In the genomic region with DNA sequence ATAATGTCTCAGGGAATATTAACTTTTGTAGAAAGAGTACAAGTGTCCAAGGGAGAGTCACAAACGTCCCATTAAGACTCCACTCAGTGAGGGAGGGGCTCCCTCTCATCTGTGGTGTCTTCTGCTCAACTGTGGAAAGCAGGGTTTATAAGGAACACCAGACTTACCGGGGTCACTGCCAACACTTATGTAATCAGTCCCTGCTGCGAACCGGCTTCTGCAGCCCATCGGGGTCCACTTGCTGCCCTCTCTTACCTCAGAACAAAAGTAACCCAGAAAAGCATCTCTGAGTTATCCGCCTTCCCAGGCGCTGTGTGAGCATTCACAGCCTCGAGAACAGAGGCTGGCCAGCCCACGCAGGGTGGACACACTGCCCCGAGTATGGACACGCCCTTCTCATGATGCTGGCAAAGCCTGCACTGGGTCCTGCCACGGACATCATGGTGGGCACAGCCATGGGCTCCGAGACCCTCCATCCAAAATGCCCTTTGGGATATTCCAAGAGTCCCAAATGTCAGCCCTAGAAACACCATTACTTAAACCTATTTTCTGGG, we compare ENCODE assay signal across 22 cellular contexts.
A peak's percentile ranks its signal among the peaks of the same experiment; 100 is the strongest.
DNase-seq lines count a peak whose midpoint lies in the region; ATAC-seq and TF ChIP-seq lines count a peak whose summit lies in the region.
"Had no signal": no experiment of that assay in that cellular context is flagged by ENCODE, and none has a peak within 500 bp of the region (broad histone marks: within the 10 kb centered on the region; RNA-seq: fewer than 3 reads in every experiment).

No MANE protein-coding gene starts in this region.

- no peaks in the 10 kb centered on the region for H3K27me3 Mint-ChIP-seq in activated T-cell treated with anti-CD3 and anti-CD28 coated beads, Interleukin-2, amount 50 U/mL, for 72 hours (ENCODE audit: low read depth)
- H3K27me3 Mint-ChIP-seq in effector memory CD8-positive, alpha-beta T cell = no peaks in the 10 kb centered on the region
- H3K27me3 Mint-ChIP-seq in neural progenitor cell (ENCODE audit: insufficient read depth, low read depth) = peaks cover 2% of the 10 kb centered on the region

- H3K27ac ChIP-seq in PC-9 = 0 out of 2 replicates have a peak overlapping the region, but pooled peaks have one; percentile 15
- H3K27ac ChIP-seq in prostate gland = no peak overlapping the region
- no peak overlapping the region for H3K27ac ChIP-seq in neural progenitor cell
- H3K27ac ChIP-seq: breast epithelium, gastrocnemius medialis, thoracic aorta had no signal

- CTCF ChIA-PET in PC-9 (lab: Charles Lee) = no interaction called here

- TF ChIP-seq CTCF in PC-9 (conservative IDR thresholded peaks at IDR 0.05) (no peak), prostate gland (IDR thresholded peaks at IDR 0.05) (no peak), neural progenitor cell (IDR thresholded peaks at IDR 0.05) (no peak)

- H4K20me1 ChIP-seq in PC-9 (ENCODE audit: insufficient read depth) (no peaks in the 10 kb centered on the region), neural progenitor cell (ENCODE audit: low read depth) (peaks cover 99% of the 10 kb centered on the region)

- H3K4me1 ChIP-seq in PC-9 (replicated peaks; ENCODE audit: insufficient read depth) (peaks cover 32% of the 10 kb centered on the region), prostate gland (replicated peaks) (no peaks in the 10 kb centered on the region), neural progenitor cell (peaks cover 39% of the 10 kb centered on the region)

- H3K4me3 ChIP-seq in PC-9 = no peak overlapping the region
- H3K4me3 ChIP-seq in prostate gland = no peak overlapping the region
- H3K4me3 ChIP-seq in neural progenitor cell = no peak overlapping the region
- H3K4me3 ChIP-seq: breast epithelium, gastrocnemius medialis, thoracic aorta had no signal

- ATAC-seq in activated T-cell treated with anti-CD3 and anti-CD28 coated beads, Interleukin-2, amount 50 U/mL, for 72 hours (replicated peaks in 1 of 2) = no peak
- ATAC-seq in effector memory CD8-positive, alpha-beta T cell (replicated peaks) = no peak
- ATAC-seq in stimulated activated effector memory CD8-positive, alpha-beta T cell treated with anti-CD3 and anti-CD28 coated beads, Interleukin-12 subunit alpha, Interleukin-12 subunit beta, amount 100 ng/mL, for 72 hours = no peak
- no peak for ATAC-seq in HG03342 (IDR thresholded peaks at IDR 0.05; ENCODE audit: unreplicated experiment)
- ATAC-seq: gastrocnemius medialis had no signal

- H3K4me3 Mint-ChIP-seq in activated T-cell treated with anti-CD3 and anti-CD28 coated beads, Interleukin-2, amount 50 U/mL, for 72 hours = peak overlapping the region in 1 of 2 donors; percentile 87
- no peak overlapping the region for H3K4me3 Mint-ChIP-seq in effector memory CD8-positive, alpha-beta T cell
- H3K4me3 Mint-ChIP-seq in stimulated activated effector memory CD8-positive, alpha-beta T cell treated with anti-CD3 and anti-CD28 coated beads, Interleukin-12 subunit alpha, Interleukin-12 subunit beta, amount 100 ng/mL, for 72 hours = no peak overlapping the region
- no peak overlapping the region for H3K4me3 Mint-ChIP-seq in neural progenitor cell
- H3K4me3 Mint-ChIP-seq: activated T-cell treated with anti-CD3 and anti-CD28 coated beads, Interleukin-2, amount 50 U/mL, for 4 hours; CD14-positive monocyte; neural crest cell had no signal

- H3F3A ChIP-seq in PC-9 (ENCODE audit: insufficient read depth, low read depth) (peaks cover 76% of the 10 kb centered on the region), neural progenitor cell (ENCODE audit: low read depth) (peaks cover 42% of the 10 kb centered on the region)

- H3K27me3 ChIP-seq in PC-9 (ENCODE audit: insufficient read depth, low read depth) (no peaks in the 10 kb centered on the region), prostate gland (replicated peaks; ENCODE audit: insufficient read depth) (no peaks in the 10 kb centered on the region), neural progenitor cell (no peaks in the 10 kb centered on the region)
- H3K27me3 ChIP-seq: breast epithelium, gastrocnemius medialis had no signal

- POLR2A ChIA-PET in PC-9 (lab: Charles Lee; ENCODE audit: unreplicated experiment) = no interaction called here

- no peaks in the 10 kb centered on the region for H3K9me3 Mint-ChIP-seq in activated T-cell treated with anti-CD3 and anti-CD28 coated beads, Interleukin-2, amount 50 U/mL, for 72 hours
- H3K9me3 Mint-ChIP-seq in effector memory CD8-positive, alpha-beta T cell = no peaks in the 10 kb centered on the region
- H3K9me3 Mint-ChIP-seq in stimulated activated effector memory CD8-positive, alpha-beta T cell treated with anti-CD3 and anti-CD28 coated beads, Interleukin-12 subunit alpha, Interleukin-12 subunit beta, amount 100 ng/mL, for 72 hours = no peaks in the 10 kb centered on the region
- no peaks in the 10 kb centered on the region for H3K9me3 Mint-ChIP-seq in neural progenitor cell
- H3K9me3 Mint-ChIP-seq: activated T-cell treated with anti-CD3 and anti-CD28 coated beads, Interleukin-2, amount 50 U/mL, for 4 hours; CD14-positive monocyte; neural crest cell had no signal

- intact Hi-C loops in PC-9 (cut with micrococcal nuclease; ENCODE audit: unreplicated experiment) (no loop called here), prostate gland (cut with DNase I) (no loop called here)

- WGBS in prostate gland = 76% methylated on average over 13 of the region's 13 CpGs

- BruUV-seq in PC-9 (replicated peaks; lab: Mats Ljungman, UMichigan) = no TSS peak

- no peaks in the 10 kb centered on the region for H3K9me2 ChIP-seq in PC-9 (ENCODE audit: insufficient read depth)

- no peak overlapping the region for H3K9ac ChIP-seq in neural progenitor cell

- H3K79me2 ChIP-seq in PC-9 (ENCODE audit: low read depth) = peaks cover 93% of the 10 kb centered on the region
- peaks cover 100% of the 10 kb centered on the region for H3K79me2 ChIP-seq in neural progenitor cell (ENCODE audit: low read depth)

- H3K9me3 ChIP-seq in PC-9 (ENCODE audit: insufficient read depth, low read depth) (no peaks in the 10 kb centered on the region), prostate gland (no peaks in the 10 kb centered on the region), neural progenitor cell (ENCODE audit: low read depth) (no peaks in the 10 kb centered on the region)
- H3K9me3 ChIP-seq: breast epithelium, gastrocnemius medialis, thoracic aorta had no signal

- H3K27ac Mint-ChIP-seq in activated T-cell treated with anti-CD3 and anti-CD28 coated beads, Interleukin-2, amount 50 U/mL, for 72 hours = peak overlapping the region; percentile 71
- peak overlapping the region; percentile 11 to 88 for H3K27ac Mint-ChIP-seq in effector memory CD8-positive, alpha-beta T cell
- peak overlapping the region; percentile 79 for H3K27ac Mint-ChIP-seq in stimulated activated effector memory CD8-positive, alpha-beta T cell treated with anti-CD3 and anti-CD28 coated beads, Interleukin-12 subunit alpha, Interleukin-12 subunit beta, amount 100 ng/mL, for 72 hours
- no peak overlapping the region for H3K27ac Mint-ChIP-seq in neural progenitor cell

- DNase-seq in activated T-cell treated with anti-CD3 and anti-CD28 coated beads, Interleukin-2, amount 50 U/mL, for 72 hours = no peak
- no peak for DNase-seq in activated T-cell treated with anti-CD3 and anti-CD28 coated beads, Interleukin-2, amount 50 U/mL, for 48 hours
- DNase-seq in PC-9 = no peak
- no peak for DNase-seq in effector memory CD8-positive, alpha-beta T cell
- DNase-seq in stimulated activated effector memory CD8-positive, alpha-beta T cell treated with anti-CD3 and anti-CD28 coated beads, Interleukin-12 subunit alpha, Interleukin-12 subunit beta, amount 100 ng/mL, for 72 hours (ENCODE audit: low spot score in 2 of 2) = no peak
- no peak for DNase-seq in prostate gland (ENCODE audit: low spot score)
- DNase-seq in neural progenitor cell (ENCODE audit: low spot score) = no peak
- DNase-seq: ACHN; activated CD4-positive, alpha-beta T cell treated with anti-CD3 and anti-CD28 coated beads for 4 hours; activated T-cell treated with anti-CD3 and anti-CD28 coated beads, Interleukin-2, amount 50 U/mL, for 4 hours; gastrocnemius medialis; KBM-7; MV-4-11; NCI-H1694 treated with DMSO at 0.1 percent for 48 hours; NCI-H345; stimulated activated CD4-positive, alpha-beta T cell treated with anti-CD3 and anti-CD28 coated beads, Interleukin-12 subunit alpha, Interleukin-12 subunit beta, amount 100 ng/mL, for 4 hours; stimulated activated CD8-positive, alpha-beta memory T cell treated with anti-CD3 and anti-CD28 coated beads, Interleukin-4, amount 100 ng/mL, for 48 hours had no signal

- no peak overlapping the region for H3K4me2 ChIP-seq in PC-9
- H3K4me2 ChIP-seq in neural progenitor cell = no peak overlapping the region

- H3K36me3 ChIP-seq in PC-9 (ENCODE audit: low read depth) (peaks cover 17% of the 10 kb centered on the region; the same call in 1 of the 2 replicates), prostate gland (no peaks in the 10 kb centered on the region), neural progenitor cell (no peaks in the 10 kb centered on the region)
- H3K36me3 ChIP-seq: breast epithelium, gastrocnemius medialis, thoracic aorta had no signal

- H3K36me3 Mint-ChIP-seq in activated T-cell treated with anti-CD3 and anti-CD28 coated beads, Interleukin-2, amount 50 U/mL, for 72 hours (ENCODE audit: insufficient read depth in 2 of 2) = peaks cover 2 to 8% of the 10 kb centered on the region in 2 donors
- peaks cover 48% of the 10 kb centered on the region for H3K36me3 Mint-ChIP-seq in effector memory CD8-positive, alpha-beta T cell (ENCODE audit: insufficient read depth)
- H3K36me3 Mint-ChIP-seq in stimulated activated effector memory CD8-positive, alpha-beta T cell treated with anti-CD3 and anti-CD28 coated beads, Interleukin-12 subunit alpha, Interleukin-12 subunit beta, amount 100 ng/mL, for 72 hours = peaks cover 64% of the 10 kb centered on the region
- H3K36me3 Mint-ChIP-seq in neural progenitor cell = peaks cover 34% of the 10 kb centered on the region

- no peak for TF ChIP-seq POLR2A in prostate gland (IDR thresholded peaks at IDR 0.05)

- H2AFZ ChIP-seq in PC-9 (no peak overlapping the region), neural progenitor cell (replicated peaks) (no peak overlapping the region)

- H3K4me1 Mint-ChIP-seq in activated T-cell treated with anti-CD3 and anti-CD28 coated beads, Interleukin-2, amount 50 U/mL, for 72 hours (ENCODE audit: low read depth) = peaks cover 100% of the 10 kb centered on the region
- peaks cover 53 to 69% of the 10 kb centered on the region in 2 donors for H3K4me1 Mint-ChIP-seq in effector memory CD8-positive, alpha-beta T cell (ENCODE audit: low read depth in 2 of 2)
- peaks cover 97% of the 10 kb centered on the region for H3K4me1 Mint-ChIP-seq in stimulated activated effector memory CD8-positive, alpha-beta T cell treated with anti-CD3 and anti-CD28 coated beads, Interleukin-12 subunit alpha, Interleukin-12 subunit beta, amount 100 ng/mL, for 72 hours
- peaks cover 32% of the 10 kb centered on the region for H3K4me1 Mint-ChIP-seq in neural progenitor cell
